ENCODE assay signal across 1 cellular context in the genomic region with DNA sequence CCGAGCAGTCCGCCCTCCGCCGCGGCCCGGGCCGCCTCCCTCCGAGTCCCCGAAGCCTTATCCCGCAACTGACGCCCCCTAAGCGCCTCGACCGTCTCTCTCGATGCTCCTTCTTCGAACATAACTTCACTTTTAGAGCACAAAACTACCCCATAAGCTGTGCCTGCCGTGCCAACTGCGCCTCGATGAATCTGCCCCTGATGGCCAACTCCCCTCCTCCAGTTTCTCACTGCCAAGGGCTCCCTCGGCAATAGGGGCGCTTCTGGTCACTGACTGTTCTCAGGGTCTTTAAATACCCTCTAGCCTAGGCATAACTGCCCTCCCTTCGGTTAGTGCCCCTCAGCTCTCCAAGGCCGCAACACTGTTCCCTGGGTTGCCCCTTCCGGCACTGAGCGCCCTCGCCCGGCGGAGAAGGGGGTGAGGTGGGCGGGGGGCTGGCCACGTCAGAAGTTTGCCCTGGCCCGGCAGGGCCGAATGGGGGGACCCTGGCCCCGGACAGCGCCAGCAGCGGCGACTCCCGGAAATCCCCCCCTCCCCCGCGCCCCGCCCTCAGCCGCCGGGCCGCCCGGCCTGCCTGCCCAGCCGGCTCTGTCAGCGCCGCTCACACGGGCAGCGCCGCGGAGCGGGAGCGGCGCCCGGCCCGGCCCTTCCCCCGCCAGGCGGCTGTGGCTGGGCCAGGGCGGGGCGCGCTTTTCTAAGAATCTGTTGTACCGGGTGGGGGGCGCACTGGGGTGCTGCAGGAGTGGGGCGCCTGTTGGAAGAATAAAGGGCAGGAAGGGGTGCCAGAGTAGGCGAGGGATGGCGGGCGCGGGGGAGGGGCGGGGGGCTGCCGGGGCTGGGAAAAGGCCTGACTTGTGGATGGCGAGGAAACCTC.
TF ChIP-seq lines count a peak whose summit lies in the region.

No MANE protein-coding gene starts in this region.

TF ChIP-seq in H1, 55 proteins besides CTCF, POLR2A, EP300 and RAD21:
- TF ChIP-seq CREB1 (IDR thresholded peaks at IDR 0.05), result peak; percentile 81
- 0 out of 4 replicates have a peak, but pooled peaks of 1 of the 2 experiments have one; percentile 18 for TF ChIP-seq SIN3A (conservative IDR thresholded peaks at IDR 0.05 in 1 of 2, IDR thresholded peaks at IDR 0.05 in 1 of 2; ENCODE audit: low read depth in 1 of 2, low read length in 2 of 2)
- peak; percentile 30 for TF ChIP-seq SAP30 (IDR thresholded peaks at IDR 0.05; ENCODE audit: insufficient read depth, insufficient replicate concordance, low read length)
- TF ChIP-seq BCL11A (IDR thresholded peaks at IDR 0.05; ENCODE audit: low read depth in 2 of 2, low read length in 2 of 2), result no peak
- TF ChIP-seq ZNF274 (IDR thresholded peaks at IDR 0.05; ENCODE audit: borderline replicate concordance, extremely low read depth, low read length), result no peak
- TF ChIP-seq HDAC2 (IDR thresholded peaks at IDR 0.05; ENCODE audit: borderline replicate concordance in 1 of 2, low read depth in 2 of 2, low read length in 2 of 2), result no peak
- TF ChIP-seq RBBP5 (IDR thresholded peaks at IDR 0.05; ENCODE audit: borderline replicate concordance, low read depth, low read length), result peak; percentile 21; the same call in 1 of the 2 replicates
- TF ChIP-seq PHF8 (conservative IDR thresholded peaks at IDR 0.05; ENCODE audit: low read depth, low read length), result 0 out of 2 replicates have a peak, but pooled peaks have one; percentile 35
- peak; percentile 37; the same call in 1 of the 2 replicates for TF ChIP-seq EGR1 (IDR thresholded peaks at IDR 0.05; ENCODE audit: borderline replicate concordance, low read depth, low read length)
- TF ChIP-seq SRF (IDR thresholded peaks at IDR 0.05; ENCODE audit: low read depth, low read length), result no peak
- no peak for TF ChIP-seq CBX8 (IDR thresholded peaks at IDR 0.05; ENCODE audit: borderline replicate concordance, low read depth, low read length)
- TF ChIP-seq MAFK (IDR thresholded peaks at IDR 0.05; ENCODE audit: low read depth, low read length), result no peak
- TF ChIP-seq CHD2 (IDR thresholded peaks at IDR 0.05; ENCODE audit: low read length), result no peak
- no peak for TF ChIP-seq JUN (IDR thresholded peaks at IDR 0.05; ENCODE audit: low read depth, low read length)
- TF ChIP-seq RFX5 (IDR thresholded peaks at IDR 0.05; ENCODE audit: borderline replicate concordance, low read depth, low read length), result no peak
- TF ChIP-seq CHD7 (IDR thresholded peaks at IDR 0.05; ENCODE audit: insufficient replicate concordance, low read length), result no peak
- no peak for TF ChIP-seq BRCA1 (IDR thresholded peaks at IDR 0.05; ENCODE audit: low read depth, low read length)
- no peak for TF ChIP-seq RNF2 (IDR thresholded peaks at IDR 0.05; ENCODE audit: borderline replicate concordance, low read depth, low read length, missing control alignments, poor library complexity, severe bottlenecking)
- TF ChIP-seq KDM1A (IDR thresholded peaks at IDR 0.05; ENCODE audit: borderline replicate concordance, low read length), result 0 out of 2 replicates have a peak, but pooled peaks have one; percentile 17
- no peak for TF ChIP-seq GTF2F1 (IDR thresholded peaks at IDR 0.05; ENCODE audit: borderline replicate concordance, low read depth, low read length)
- no peak for TF ChIP-seq HDAC6 (IDR thresholded peaks at IDR 0.05; ENCODE audit: low read depth, low read length)
- TF ChIP-seq TBP (IDR thresholded peaks at IDR 0.05; ENCODE audit: low read depth, low read length), result no peak; the same call in 1 of the 2 replicates
- no peak for TF ChIP-seq ATF3 (IDR thresholded peaks at IDR 0.05; ENCODE audit: insufficient read depth, low read depth, low read length)
- no peak for TF ChIP-seq E2F6 (IDR thresholded peaks at IDR 0.05)
- TF ChIP-seq NANOG (IDR thresholded peaks at IDR 0.05; ENCODE audit: insufficient read depth, low read depth, low read length, poor library complexity, severe bottlenecking), result no peak
- TF ChIP-seq ASH2L (IDR thresholded peaks at IDR 0.05; ENCODE audit: low read length), result peak; percentile 61
- TF ChIP-seq SIRT6 (IDR thresholded peaks at IDR 0.05; ENCODE audit: low read length), result no peak
- TF ChIP-seq NRF1 (IDR thresholded peaks at IDR 0.05; ENCODE audit: low read depth, low read length), result no peak
- peak; percentile 39; the same call in 1 of the 2 replicates for TF ChIP-seq TAF1 (IDR thresholded peaks at IDR 0.05; ENCODE audit: low read depth, low read length)
- no peak for TF ChIP-seq GABPA (IDR thresholded peaks at IDR 0.05; ENCODE audit: borderline replicate concordance, insufficient read depth, low read length)
- no peak for TF ChIP-seq SP2 (IDR thresholded peaks at IDR 0.05; ENCODE audit: low read length)
- no peak for TF ChIP-seq TCF12 (IDR thresholded peaks at IDR 0.05; ENCODE audit: low read depth, low read length)
- TF ChIP-seq TEAD4 (IDR thresholded peaks at IDR 0.05; ENCODE audit: low read depth, low read length), result no peak
- TF ChIP-seq KDM4A (IDR thresholded peaks at IDR 0.05; ENCODE audit: low read depth, low read length, severe bottlenecking), result no peak
- TF ChIP-seq SP1 (IDR thresholded peaks at IDR 0.05; ENCODE audit: low read depth, low read length), result no peak
- peak; percentile 37 for TF ChIP-seq TAF7 (optimal IDR thresholded peaks at IDR 0.05; ENCODE audit: borderline replicate concordance, low read depth, low read length)
- TF ChIP-seq POU5F1 (IDR thresholded peaks at IDR 0.05; ENCODE audit: low read depth, low read length), result no peak
- TF ChIP-seq, protein P1, sequence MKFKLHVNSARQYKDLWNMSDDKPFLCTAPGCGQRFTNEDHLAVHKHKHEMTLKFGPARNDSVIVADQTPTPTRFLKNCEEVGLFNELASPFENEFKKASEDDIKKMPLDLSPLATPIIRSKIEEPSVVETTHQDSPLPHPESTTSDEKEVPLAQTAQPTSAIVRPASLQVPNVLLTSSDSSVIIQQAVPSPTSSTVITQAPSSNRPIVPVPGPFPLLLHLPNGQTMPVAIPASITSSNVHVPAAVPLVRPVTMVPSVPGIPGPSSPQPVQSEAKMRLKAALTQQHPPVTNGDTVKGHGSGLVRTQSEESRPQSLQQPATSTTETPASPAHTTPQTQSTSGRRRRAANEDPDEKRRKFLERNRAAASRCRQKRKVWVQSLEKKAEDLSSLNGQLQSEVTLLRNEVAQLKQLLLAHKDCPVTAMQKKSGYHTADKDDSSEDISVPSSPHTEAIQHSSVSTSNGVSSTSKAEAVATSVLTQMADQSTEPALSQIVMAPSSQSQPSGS (IDR thresholded peaks at IDR 0.05; ENCODE audit: low read length), result no peak
- peak; percentile 67; the same call in 1 of the 2 replicates for TF ChIP-seq POLR2AphosphoS5 (IDR thresholded peaks at IDR 0.05; ENCODE audit: low read depth, low read length)
- TF ChIP-seq JUND (IDR thresholded peaks at IDR 0.05; ENCODE audit: low read length), result no peak
- no peak for TF ChIP-seq CBX5 (IDR thresholded peaks at IDR 0.05; ENCODE audit: low read depth, low read length)
- TF ChIP-seq KDM5A (IDR thresholded peaks at IDR 0.05; ENCODE audit: low read length), result no peak
